In genomic region chr2:44638649-44639048, GRCh38 we compare ENCODE assay signal across 23 cellular contexts.
DNase-seq lines count a peak whose midpoint lies in the region; ATAC-seq and TF ChIP-seq lines count a peak whose summit lies in the region.
"Had no signal": no experiment of that assay in that cellular context is flagged by ENCODE, and none has a peak within 500 bp of the region (broad histone marks: within the 10 kb centered on the region; RNA-seq: fewer than 3 reads in every experiment).

No MANE protein-coding gene starts in this region.

- peak overlapping the region; percentile 80 for H3K27ac Mint-ChIP-seq in nephron progenitor cell
- no peak overlapping the region for H3K27ac Mint-ChIP-seq in activated naive CD8-positive, alpha-beta T cell treated with anti-CD3 and anti-CD28 coated beads, Interleukin-2, amount 50 U/mL, for 24 hours
- H3K27ac Mint-ChIP-seq: activated CD4-positive, alpha-beta T cell treated with anti-CD3 and anti-CD28 coated beads, Interleukin-2, amount 10 ng/mL, durations not matched to agents 24 days and 14 days; activated T-cell treated with anti-CD3 and anti-CD28 coated beads, Interleukin-2, amount 50 U/mL, for 24 hours had no signal

- H3K36me3 ChIP-seq in HUES48 (ENCODE audit: control insufficient read depth, insufficient read depth, low read length): no peaks in the 10 kb centered on the region
- no peaks in the 10 kb centered on the region for H3K36me3 ChIP-seq in heart right ventricle
- H3K36me3 ChIP-seq: gastrocnemius medialis, lower lobe of right lung, thoracic aorta, uterus had no signal

- H3K9me3 Mint-ChIP-seq in nephron progenitor cell: peaks cover 6% of the 10 kb centered on the region
- peaks cover 5% of the 10 kb centered on the region for H3K9me3 Mint-ChIP-seq in activated naive CD8-positive, alpha-beta T cell treated with anti-CD3 and anti-CD28 coated beads, Interleukin-2, amount 50 U/mL, for 24 hours
- H3K9me3 Mint-ChIP-seq: activated CD4-positive, alpha-beta T cell treated with anti-CD3 and anti-CD28 coated beads, Interleukin-2, amount 10 ng/mL, durations not matched to agents 24 days and 14 days; activated T-cell treated with anti-CD3 and anti-CD28 coated beads, Interleukin-2, amount 50 U/mL, for 24 hours had no signal

- no peaks in the 10 kb centered on the region for H3K27me3 Mint-ChIP-seq in nephron progenitor cell (ENCODE audit: low read depth, poor library complexity)
- H3K27me3 Mint-ChIP-seq in activated naive CD8-positive, alpha-beta T cell treated with anti-CD3 and anti-CD28 coated beads, Interleukin-2, amount 50 U/mL, for 24 hours: no peaks in the 10 kb centered on the region
- H3K27me3 Mint-ChIP-seq: activated CD4-positive, alpha-beta T cell treated with anti-CD3 and anti-CD28 coated beads, Interleukin-2, amount 10 ng/mL, durations not matched to agents 24 days and 14 days; activated T-cell treated with anti-CD3 and anti-CD28 coated beads, Interleukin-2, amount 50 U/mL, for 24 hours had no signal

- peaks cover 16% of the 10 kb centered on the region for H3K4me1 Mint-ChIP-seq in nephron progenitor cell
- peaks cover 5% of the 10 kb centered on the region for H3K4me1 Mint-ChIP-seq in activated naive CD8-positive, alpha-beta T cell treated with anti-CD3 and anti-CD28 coated beads, Interleukin-2, amount 50 U/mL, for 24 hours

- H3K4me3 ChIP-seq in HUES48 (ENCODE audit: low read depth, low read length) (no peak overlapping the region), heart right ventricle (no peak overlapping the region)
- H3K4me3 ChIP-seq: gastrocnemius medialis, lower lobe of right lung, SK-N-MC, thoracic aorta, uterus had no signal

- intact Hi-C loops in heart right ventricle (cut with DNase I): no loop called here

- H3K9me3 ChIP-seq in HUES48 (ENCODE audit: control insufficient read depth, insufficient read depth, low read length) (no peaks in the 10 kb centered on the region), heart right ventricle (peaks cover 0 to 18% (median 0%) of the 10 kb centered on the region in 11 donors)
- H3K9me3 ChIP-seq: gastrocnemius medialis, thoracic aorta, uterus had no signal

- H3K4me3 Mint-ChIP-seq in nephron progenitor cell: no peak overlapping the region
- H3K4me3 Mint-ChIP-seq in activated naive CD8-positive, alpha-beta T cell treated with anti-CD3 and anti-CD28 coated beads, Interleukin-2, amount 50 U/mL, for 24 hours: no peak overlapping the region
- H3K4me3 Mint-ChIP-seq: activated CD4-positive, alpha-beta T cell treated with anti-CD3 and anti-CD28 coated beads, Interleukin-2, amount 10 ng/mL, durations not matched to agents 24 days and 14 days; activated T-cell treated with anti-CD3 and anti-CD28 coated beads, Interleukin-2, amount 50 U/mL, for 24 hours had no signal

- peaks cover 11% of the 10 kb centered on the region for H3K4me1 ChIP-seq in HUES48 (ENCODE audit: control insufficient read depth, insufficient read depth, low read length)
- peaks cover 0 to 32% (median 10%) of the 10 kb centered on the region in 9 donors for H3K4me1 ChIP-seq in heart right ventricle
- H3K4me1 ChIP-seq: gastrocnemius medialis, lower lobe of right lung, uterus had no signal

- no peak for TF ChIP-seq POLR2A in GM18505 (IDR thresholded peaks at IDR 0.05; ENCODE audit: borderline replicate concordance, extremely low read depth, insufficient read depth, insufficient read length)

- ATAC-seq in SK-N-SH treated with all-trans-retinoic acid at 6 μM for 48 hours (no peak), heart right ventricle (peak; percentile 52 to 94 (median 86)), GM21381 (IDR thresholded peaks at IDR 0.05; ENCODE audit: unreplicated experiment) (no peak), GM18505 (IDR thresholded peaks at IDR 0.05; ENCODE audit: unreplicated experiment) (no peak)
- ATAC-seq in activated naive CD8-positive, alpha-beta T cell treated with anti-CD3 and anti-CD28 coated beads, Interleukin-2, amount 50 U/mL, for 24 hours: no peak
- ATAC-seq: gastrocnemius medialis, lower lobe of right lung had no signal

- H3K27me3 ChIP-seq in HUES48 (ENCODE audit: control insufficient read depth, insufficient read depth, low read length): no peaks in the 10 kb centered on the region
- H3K27me3 ChIP-seq in heart right ventricle: no peaks in the 10 kb centered on the region
- H3K27me3 ChIP-seq: gastrocnemius medialis, uterus had no signal

- TF ChIP-seq CTCF in heart right ventricle (IDR thresholded peaks at IDR 0.05): no peak
- no peak for TF ChIP-seq CTCF in nephron progenitor cell (IDR thresholded peaks at IDR 0.05)

- WGBS in heart right ventricle, 2 donors: 30 to 41% methylated on average over 4 of the region's 4 CpGs

- H3K27ac ChIP-seq in HUES48 (ENCODE audit: low read depth, low read length) (peak overlapping the region; percentile 9), heart right ventricle (peak overlapping the region in 6 of 10 donors; percentile 46 to 70 (median 52))
- H3K27ac ChIP-seq: gastrocnemius medialis, lower lobe of right lung, SK-N-MC, thoracic aorta, uterus had no signal

- H3K9ac ChIP-seq in HUES48 (ENCODE audit: low read depth, low read length): no peak overlapping the region

- DNase-seq in heart right ventricle (peak; percentile 17 to 52), nephron progenitor cell (peak; percentile 8), NCI-H2171 treated with DMSO at 0.1 percent for 48 hours (lab: John Stamatoyannopoulos, UW) (no peak)
- DNase-seq in activated naive CD8-positive, alpha-beta T cell treated with anti-CD3 and anti-CD28 coated beads, Interleukin-2, amount 50 U/mL, for 24 hours: no peak
- DNase-seq: activated CD4-positive, alpha-beta T cell treated with anti-CD3 and anti-CD28 coated beads, Interleukin-2, amount 10 ng/mL, durations not matched to agents 24 days and 14 days; activated gamma-delta T cell treated with Interleukin-2 at 50 U/mL for 16 hours; activated T-cell treated with anti-CD3 and anti-CD28 coated beads, Interleukin-2, amount 50 U/mL, for 24 hours; C1 segment of cervical spinal cord; dermis blood vessel endothelial cell; gastrocnemius medialis; Kasumi-1; lower lobe of right lung; NCI-H1694; NCI-H526; posterior cingulate gyrus; stimulated activated naive CD4-positive, alpha-beta T cell; uterus had no signal

- H3K36me3 Mint-ChIP-seq in nephron progenitor cell (ENCODE audit: low read depth): no peaks in the 10 kb centered on the region
- peaks cover 2% of the 10 kb centered on the region for H3K36me3 Mint-ChIP-seq in activated naive CD8-positive, alpha-beta T cell treated with anti-CD3 and anti-CD28 coated beads, Interleukin-2, amount 50 U/mL, for 24 hours (ENCODE audit: low read depth)

TF ChIP-seq in SK-N-SH treated with all-trans-retinoic acid at 6 μM for 48 hours, 23 proteins besides CTCF, POLR2A, EP300 and RAD21:
- no peak for TF ChIP-seq SNAI2 (CRISPR knock-in tag; IDR thresholded peaks at IDR 0.05)
- 0 out of 2 replicates have a peak, but pooled peaks have one; percentile 12 for TF ChIP-seq ZFP3 (CRISPR knock-in tag; IDR thresholded peaks at IDR 0.05)
- TF ChIP-seq, protein P1, sequence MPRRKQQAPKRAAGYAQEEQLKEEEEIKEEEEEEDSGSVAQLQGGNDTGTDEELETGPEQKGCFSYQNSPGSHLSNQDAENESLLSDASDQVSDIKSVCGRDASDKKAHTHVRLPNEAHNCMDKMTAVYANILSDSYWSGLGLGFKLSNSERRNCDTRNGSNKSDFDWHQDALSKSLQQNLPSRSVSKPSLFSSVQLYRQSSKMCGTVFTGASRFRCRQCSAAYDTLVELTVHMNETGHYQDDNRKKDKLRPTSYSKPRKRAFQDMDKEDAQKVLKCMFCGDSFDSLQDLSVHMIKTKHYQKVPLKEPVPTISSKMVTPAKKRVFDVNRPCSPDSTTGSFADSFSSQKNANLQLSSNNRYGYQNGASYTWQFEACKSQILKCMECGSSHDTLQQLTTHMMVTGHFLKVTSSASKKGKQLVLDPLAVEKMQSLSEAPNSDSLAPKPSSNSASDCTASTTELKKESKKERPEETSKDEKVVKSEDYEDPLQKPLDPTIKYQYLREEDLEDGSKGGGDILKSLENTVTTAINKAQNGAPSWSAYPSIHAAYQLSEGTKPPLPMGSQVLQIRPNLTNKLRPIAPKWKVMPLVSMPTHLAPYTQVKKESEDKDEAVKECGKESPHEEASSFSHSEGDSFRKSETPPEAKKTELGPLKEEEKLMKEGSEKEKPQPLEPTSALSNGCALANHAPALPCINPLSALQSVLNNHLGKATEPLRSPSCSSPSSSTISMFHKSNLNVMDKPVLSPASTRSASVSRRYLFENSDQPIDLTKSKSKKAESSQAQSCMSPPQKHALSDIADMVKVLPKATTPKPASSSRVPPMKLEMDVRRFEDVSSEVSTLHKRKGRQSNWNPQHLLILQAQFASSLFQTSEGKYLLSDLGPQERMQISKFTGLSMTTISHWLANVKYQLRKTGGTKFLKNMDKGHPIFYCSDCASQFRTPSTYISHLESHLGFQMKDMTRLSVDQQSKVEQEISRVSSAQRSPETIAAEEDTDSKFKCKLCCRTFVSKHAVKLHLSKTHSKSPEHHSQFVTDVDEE (CRISPR knock-in tag; IDR thresholded peaks at IDR 0.05): peak; percentile 65; the same call in 1 of the 2 replicates
- TF ChIP-seq ZFP30 (CRISPR knock-in tag; IDR thresholded peaks at IDR 0.05): no peak
- TF ChIP-seq CSDC2 (CRISPR knock-in tag; IDR thresholded peaks at IDR 0.05): no peak
- TF ChIP-seq GLIS3 (CRISPR knock-in tag; IDR thresholded peaks at IDR 0.05): no peak
- 0 out of 2 replicates have a peak, but pooled peaks have one; percentile 10 for TF ChIP-seq ISL1 (CRISPR knock-in tag; IDR thresholded peaks at IDR 0.05)
- TF ChIP-seq PPARA (CRISPR knock-in tag; IDR thresholded peaks at IDR 0.05; ENCODE audit: borderline replicate concordance): no peak

Comparison
In these comparisons a context has a peak if more than half of its experiments do, and no peak if none do; other contexts are left out.
1. ATAC-seq: peak in heart right ventricle (8 of 8); none in SK-N-SH treated with all-trans-retinoic acid at 6 μM for 48 hours (single experiment), GM21381 (single experiment), GM18505 (single experiment) and activated naive CD8-positive, alpha-beta T cell treated with anti-CD3 and anti-CD28 coated beads, Interleukin-2, amount 50 U/mL, for 24 hours (single experiment).
2. DNase-seq: peak in heart right ventricle (2 of 2) and nephron progenitor cell (single experiment); none in activated naive CD8-positive, alpha-beta T cell treated with anti-CD3 and anti-CD28 coated beads, Interleukin-2, amount 50 U/mL, for 24 hours (single experiment) and NCI-H2171 treated with DMSO at 0.1 percent for 48 hours (single experiment).